In genomic region chr11:67240575-67241389, GRCh38 we compare ENCODE assay signal across 8 cellular contexts. TPM values are rescaled to one million over a fixed set of nuclear protein-coding genes. Genes with fewer than 3 reads are reported as not detected.
DNase-seq lines count a peak whose midpoint lies in the region; ATAC-seq and TF ChIP-seq lines count a peak whose summit lies in the region.

No MANE protein-coding gene starts in this region.

- H3K79me2 ChIP-seq in OCI-LY1 (ENCODE audit: insufficient read depth, low read length) = peaks cover 34% of the 10 kb centered on the region

- no peaks in the 10 kb centered on the region for H3K9me3 ChIP-seq in OCI-LY1 (ENCODE audit: low read length)
- no peaks in the 10 kb centered on the region for H3K9me3 ChIP-seq in esophagus squamous epithelium

- H2AFZ ChIP-seq in OCI-LY1 (ENCODE audit: low read length) = no peak overlapping the region

- peak overlapping the region; percentile 86 for H3K9ac ChIP-seq in OCI-LY1 (ENCODE audit: low read length)

- H3K4me1 Mint-ChIP-seq in nephron = peaks cover 43% of the 10 kb centered on the region

- peak overlapping the region; percentile 57 to 98 (median 97) for H3K27ac Mint-ChIP-seq in nephron

- H3K27me3 ChIP-seq in OCI-LY1 (ENCODE audit: insufficient read depth, low read length) (no peaks in the 10 kb centered on the region), esophagus squamous epithelium (no peaks in the 10 kb centered on the region)

- DNase-seq in DMS79 treated with DMSO at 0.1 percent for 48 hours (lab: John Stamatoyannopoulos, UW) (peak; percentile 26), activated T-cell treated with anti-CD3 and anti-CD28 coated beads for 48 hours (ENCODE audit: low read depth) (peak; percentile 79), esophagus squamous epithelium (lab: John Stamatoyannopoulos, UW) (no peak)
- DNase-seq in stimulated activated naive CD4-positive, alpha-beta T cell treated with Interleukin-2 at 50 U/mL for 16 hours (lab: John Stamatoyannopoulos, UW) = peak; percentile 83

- WGBS in esophagus squamous epithelium, 2 donors = 0 to 2% methylated on average over 9 to 14 of the region's 16 CpGs

- H4K20me1 ChIP-seq in OCI-LY1 (ENCODE audit: insufficient read depth, low read length) = no peaks in the 10 kb centered on the region

- peaks cover 38% of the 10 kb centered on the region for H3K36me3 ChIP-seq in OCI-LY1 (ENCODE audit: insufficient read depth, low read length)
- peaks cover 8 to 55% (median 21%) of the 10 kb centered on the region in 3 donors for H3K36me3 ChIP-seq in esophagus squamous epithelium

- intact Hi-C loops in esophagus squamous epithelium (cut with DNase I) = no loop called here

- TF ChIP-seq CTCF in OCI-LY1 (IDR thresholded peaks at IDR 0.05; ENCODE audit: low read length) = no peak
- no peak for TF ChIP-seq CTCF in esophagus squamous epithelium (IDR thresholded peaks at IDR 0.05)
- TF ChIP-seq CTCF in nephron (IDR thresholded peaks at IDR 0.05; ENCODE audit: unreplicated experiment in 3 of 3) = no peak

- H3K4me3 ChIP-seq in OCI-LY1 (ENCODE audit: low read depth, low read length, poor library complexity, severe bottlenecking) = peak overlapping the region; percentile 79
- H3K4me3 ChIP-seq in esophagus squamous epithelium = peak overlapping the region; percentile 61 to 73 (median 70)

- H3K4me1 ChIP-seq in OCI-LY1 (ENCODE audit: insufficient read depth, low read length, severe bottlenecking) (peaks cover 37% of the 10 kb centered on the region), esophagus squamous epithelium (peaks cover 10 to 68% (median 45%) of the 10 kb centered on the region in 3 donors)

- ATAC-seq in HG02885 (IDR thresholded peaks at IDR 0.05; ENCODE audit: poor library complexity, unreplicated experiment) (peak; percentile 33), HG03521 (IDR thresholded peaks at IDR 0.05; ENCODE audit: unreplicated experiment) (no peak)

- peaks cover 39% of the 10 kb centered on the region for H3K36me3 Mint-ChIP-seq in nephron (ENCODE audit: low read depth)

- peak in 2 of 4 donors; percentile 29 to 47 for TF ChIP-seq POLR2A in esophagus squamous epithelium (IDR thresholded peaks at IDR 0.05)

- no peaks in the 10 kb centered on the region for H3K9me2 ChIP-seq in OCI-LY1 (ENCODE audit: low read depth, low read length)

- H3K27ac ChIP-seq in OCI-LY1 (ENCODE audit: low read depth, low read length, poor library complexity, severe bottlenecking) (peak overlapping the region; percentile 76), esophagus squamous epithelium (peak overlapping the region; percentile 92 to 95 (median 94))

- no peaks in the 10 kb centered on the region for H3K9me3 Mint-ChIP-seq in nephron

- peak overlapping the region; percentile 94 to 99 (median 98) for H3K4me3 Mint-ChIP-seq in nephron

- peak overlapping the region; percentile 78 for H3K4me2 ChIP-seq in OCI-LY1 (ENCODE audit: low read length)

- H3F3A ChIP-seq in OCI-LY1 (ENCODE audit: insufficient read depth, low read length) = no peaks in the 10 kb centered on the region

- H3K27me3 Mint-ChIP-seq in nephron (ENCODE audit: low read depth) = no peaks in the 10 kb centered on the region

RNA-seq across cellular contexts. Expression of gene GRK2, which starts 25.5 kb away (rescaled TPM):
- 10 to 100 TPM; 54.1 to 93.2 (median 68.5) TPM for total RNA-seq in esophagus squamous epithelium

RNA-seq across cellular contexts. Expression of gene ANKRD13D, which starts 48.3 kb away (rescaled TPM):
- total RNA-seq in esophagus squamous epithelium = 10 to 100 TPM; 27.4 to 50.6 (median 41.6) TPM
